Comparison of ENCODE assay signal across 23 cellular contexts in the genomic region with DNA sequence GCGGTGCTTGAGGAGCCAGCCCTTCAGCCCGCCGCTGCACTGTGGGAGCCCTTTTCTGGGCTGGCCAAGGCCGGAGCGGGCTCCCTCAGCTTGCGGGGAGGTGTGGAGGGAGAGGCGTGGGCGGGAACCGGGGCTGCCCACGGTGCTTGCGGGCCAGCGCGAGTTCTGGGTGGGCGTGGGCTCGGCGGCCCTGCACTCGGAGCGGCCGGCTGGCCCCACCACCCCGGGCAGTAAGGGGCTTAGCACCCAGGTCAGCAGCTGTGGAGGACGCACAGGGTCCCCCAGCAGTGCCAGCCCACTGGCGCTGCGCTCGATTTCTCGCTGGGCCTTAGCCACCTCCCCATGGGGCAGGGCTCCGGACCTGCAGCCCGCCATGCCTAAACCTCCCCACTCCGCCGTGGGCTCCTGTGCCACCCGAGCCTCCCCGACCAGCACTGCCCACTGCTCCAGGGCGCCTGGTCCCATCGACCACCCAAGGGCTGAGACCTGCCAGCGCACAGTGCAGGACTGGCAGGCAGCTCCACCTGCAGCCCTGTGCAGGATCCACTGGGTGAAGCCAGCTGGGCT. TPM values are rescaled to one million over a fixed set of nuclear protein-coding genes. Genes with fewer than 3 reads are reported as not detected.
"Had no signal": no experiment of that assay in that cellular context is flagged by ENCODE, and none has a peak within 500 bp of the region (broad histone marks: within the 10 kb centered on the region; RNA-seq: fewer than 3 reads in every experiment).

No MANE protein-coding gene starts in this region.

- H3K27me3 ChIP-seq: colonic mucosa, dorsolateral prefrontal cortex, esophagus muscularis mucosa, hepatocyte, left lung had no signal

- H3K27ac Mint-ChIP-seq: immature natural killer cell; naive thymus-derived CD4-positive, alpha-beta T cell had no signal

- H2AFZ ChIP-seq: hepatocyte had no signal

- H3K4me1 Mint-ChIP-seq: immature natural killer cell had no signal

- H3K36me3 ChIP-seq: colonic mucosa, esophagus muscularis mucosa, gastroesophageal sphincter, heart left ventricle, left lung, lower lobe of right lung had no signal

- H3K79me2 ChIP-seq: hepatocyte had no signal

- H3K36me3 Mint-ChIP-seq: immature natural killer cell had no signal

- H3K9me3 Mint-ChIP-seq: immature natural killer cell had no signal

- H3K4me3 ChIP-seq: colonic mucosa, dorsolateral prefrontal cortex, esophagus muscularis mucosa, gastroesophageal sphincter, heart left ventricle, hepatocyte, left lung, lower lobe of right lung had no signal

- ATAC-seq: foreskin keratinocyte; gastroesophageal sphincter; heart left ventricle; left cardiac atrium; left lung; left ventricle myocardium superior; lower lobe of right lung; naive thymus-derived CD4-positive, alpha-beta T cell had no signal

- H3K9me3 ChIP-seq: colonic mucosa, esophagus muscularis mucosa, gastroesophageal sphincter, left lung, lower lobe of right lung had no signal

- H3K4me1 ChIP-seq: colonic mucosa, esophagus muscularis mucosa, foreskin keratinocyte, gastroesophageal sphincter, lower lobe of right lung had no signal

- H3K27ac ChIP-seq: colonic mucosa, esophagus muscularis mucosa, foreskin keratinocyte, gastroesophageal sphincter, hepatocyte, lower lobe of right lung had no signal

- H3K4me2 ChIP-seq: hepatocyte had no signal

- H3K4me3 Mint-ChIP-seq: immature natural killer cell; naive thymus-derived CD4-positive, alpha-beta T cell had no signal

- DNase-seq: colonic mucosa; cortex of kidney; dermis blood vessel endothelial cell; dorsolateral prefrontal cortex; effector CD4-positive, alpha-beta T cell; effector memory CD4-positive, alpha-beta T cell; foreskin keratinocyte; heart left ventricle; hypothalamus; immature natural killer cell; islet precursor cell; left cardiac atrium; left ventricle myocardium superior; lower lobe of right lung; mesendoderm; midbrain; naive thymus-derived CD4-positive, alpha-beta T cell had no signal

RNA-seq across cellular contexts. Expression of gene CFAP43, which starts 13.0 kb away (rescaled TPM):
- total RNA-seq: dermis blood vessel endothelial cell, endothelial cell of umbilical vein, fibroblast of villous mesenchyme, left ventricle myocardium superior had no signal
